Comparison of ENCODE assay signal across 8 cellular contexts in the genomic region with DNA sequence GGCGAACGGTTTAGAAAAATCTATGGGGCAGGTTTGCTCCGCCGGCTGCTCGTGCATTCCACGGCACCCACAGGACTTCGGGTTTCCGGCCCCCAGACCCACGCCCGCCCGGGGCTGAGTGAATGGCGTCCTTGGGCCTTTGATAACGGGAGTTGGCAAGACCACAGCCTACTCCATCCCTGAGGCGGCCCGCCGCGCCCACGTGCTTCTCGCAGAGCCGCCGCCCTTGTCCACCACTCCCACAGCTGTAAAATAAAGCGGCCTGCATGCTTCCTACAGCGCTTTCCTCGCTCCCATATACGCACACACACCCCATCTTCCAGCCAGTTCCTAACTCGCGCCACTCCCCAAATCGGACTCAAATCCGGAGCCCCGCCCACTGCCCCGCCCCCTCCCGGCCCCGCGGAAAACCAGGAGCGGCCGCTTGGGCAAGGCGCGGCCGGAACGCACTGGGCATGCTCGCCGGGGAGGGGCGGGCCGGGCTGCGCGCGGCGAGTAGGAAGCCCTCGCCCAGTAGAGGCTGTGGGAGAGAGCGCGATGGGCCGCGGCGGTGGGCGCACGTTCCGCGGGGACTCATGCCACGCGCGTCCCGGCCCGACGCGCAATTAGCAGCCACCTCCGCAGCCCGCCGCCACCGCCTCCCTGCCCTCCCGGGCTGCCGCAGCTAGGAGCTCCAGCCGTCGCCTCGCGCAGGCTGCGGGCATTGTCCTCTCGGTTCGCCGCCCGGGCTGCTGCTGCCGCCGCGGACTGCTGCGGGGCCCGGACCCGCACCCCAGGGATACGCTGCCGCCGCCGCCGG. TPM values are rescaled to one million over a fixed set of nuclear protein-coding genes. Genes with fewer than 3 reads are reported as not detected.
A peak's percentile ranks its signal among the peaks of the same experiment; 100 is the strongest.
DNase-seq lines count a peak whose midpoint lies in the region; ATAC-seq and TF ChIP-seq lines count a peak whose summit lies in the region.

Gene RAP2B (plus strand): TSS at position 513 of the 799 bp plus-strand sequence. CDS start 468 bp downstream, outside the sequence.

- ATAC-seq in HG03039 (IDR thresholded peaks at IDR 0.05; ENCODE audit: unreplicated experiment): peak; percentile 48

- peaks cover 18% of the 10 kb centered on the region for H3K36me3 ChIP-seq in mammary epithelial cell (ENCODE audit: insufficient read depth, low read length)
- no peaks in the 10 kb centered on the region for H3K36me3 ChIP-seq in smooth muscle cell (ENCODE audit: low read depth)

- H3K79me2 ChIP-seq in mammary epithelial cell (ENCODE audit: insufficient read depth, low read length) (peaks cover 49% of the 10 kb centered on the region), smooth muscle cell (ENCODE audit: low read depth) (peaks cover 48% of the 10 kb centered on the region)

- H3K4me2 ChIP-seq in mammary epithelial cell (ENCODE audit: insufficient read depth, low read depth, low read length) (peak within 1 kb of the TSS; percentile 91), smooth muscle cell (peak within 1 kb of the TSS; percentile 94)

- CTCF ChIA-PET in mammary epithelial cell (lab: Charles Lee; ENCODE audit: low non-redundant PET): interaction anchor here (0.5 to 2.0 kb wide), 6 partner anchors 12 to 132 kb away, joined by 3 to 13 read pairs (median 8); no protein-coding TSS in a partner anchor

- intact Hi-C loops in mammary epithelial cell (cut with micrococcal nuclease): loop anchor here (1.0 to 5.0 kb wide), 9 partner anchors 24 to 607 kb away; no protein-coding TSS in a partner anchor

- peak within 1 kb of the TSS; percentile 37 for H2AFZ ChIP-seq in mammary epithelial cell (ENCODE audit: low read depth, low read length)
- peak within 1 kb of the TSS; percentile 81 for H2AFZ ChIP-seq in smooth muscle cell (ENCODE audit: low read depth)

- no peaks in the 10 kb centered on the region for H3F3A ChIP-seq in smooth muscle cell (ENCODE audit: low read depth)

- TF ChIP-seq CTCF in WI38 (IDR thresholded peaks at IDR 0.05; ENCODE audit: low read depth, low read length): no peak
- TF ChIP-seq CTCF in mammary epithelial cell (conservative IDR thresholded peaks at IDR 0.05 in 1 of 2, IDR thresholded peaks at IDR 0.05 in 1 of 2; ENCODE audit: extremely low read depth in 1 of 2, insufficient read depth in 1 of 2, low read depth in 1 of 2, low read length in 2 of 2): no peak
- TF ChIP-seq CTCF in smooth muscle cell (IDR thresholded peaks at IDR 0.05; ENCODE audit: borderline replicate concordance, insufficient read depth, poor library complexity, severe bottlenecking): no peak

- in situ Hi-C loops in mammary epithelial cell (cut with MboI; ENCODE audit: low sequenced_read_pairs in 2 of 2): loop anchor here (10.0 to 25.0 kb wide), 5 partner anchors 107 to 600 kb away; no protein-coding TSS in a partner anchor

- dilution Hi-C loops in mammary epithelial cell (cut with HindIII; ENCODE audit: low sequenced_read_pairs): loop anchor here (5.0 kb wide), 1 partner anchor 110 kb away; no protein-coding TSS in a partner anchor

- WGBS in mammary epithelial cell (ENCODE audit: low coverage, missing lambda C conversion rate): 1% methylated on average over 17 of the region's 91 CpGs
- 2% methylated on average over 38 of the region's 91 CpGs for WGBS in smooth muscle cell (ENCODE audit: low lambda C conversion rate)

- H3K4me3 ChIP-seq in WI38 (ENCODE audit: low read depth, low read length): peak within 1 kb of the TSS; percentile 90
- peak within 1 kb of the TSS; percentile 89 to 95 (median 92) for H3K4me3 ChIP-seq in mammary epithelial cell (replicated peaks in 1 of 3; ENCODE audit: insufficient read depth in 1 of 3, low read depth in 2 of 3, low read length in 3 of 3)
- peak within 1 kb of the TSS; percentile 98 for H3K4me3 ChIP-seq in smooth muscle cell

- H3K9ac ChIP-seq in mammary epithelial cell (ENCODE audit: insufficient read depth, low read length) (peak within 1 kb of the TSS; percentile 100), smooth muscle cell (ENCODE audit: low read depth) (peak within 1 kb of the TSS; percentile 91)

- no TSS peak for BruUV-seq in mammary epithelial cell (replicated peaks; lab: Mats Ljungman, UMichigan)

- no peaks in the 10 kb centered on the region for H3K9me3 ChIP-seq in mammary epithelial cell (replicated peaks; ENCODE audit: insufficient read depth, low read length)
- no peaks in the 10 kb centered on the region for H3K9me3 ChIP-seq in smooth muscle cell (replicated peaks; ENCODE audit: low read depth)

- H3K4me1 ChIP-seq in mammary epithelial cell (ENCODE audit: insufficient read depth, low read length) (peaks cover 24% of the 10 kb centered on the region), smooth muscle cell (ENCODE audit: low read depth) (peaks cover 23% of the 10 kb centered on the region)

- peak; percentile 21 for DNase-seq in NCI-H2029 (lab: John Stamatoyannopoulos, UW)
- DNase-seq in NCI-H2029 treated with DMSO at 0.1 percent for 48 hours (lab: John Stamatoyannopoulos, UW): no peak
- peak; percentile 64 for DNase-seq in NCI-H2171 (lab: John Stamatoyannopoulos, UW)
- peak; percentile 98 for DNase-seq in mammary epithelial cell
- DNase-seq in iPS-NIHi7 (ENCODE audit: extremely low spot score): peak; percentile 90
- DNase-seq in smooth muscle cell (lab: John Stamatoyannopoulos, UW; ENCODE audit: unreplicated experiment): peak; percentile 95

- H3K27me3 ChIP-seq in mammary epithelial cell (ENCODE audit: insufficient read depth, low read length) (no peaks in the 10 kb centered on the region), smooth muscle cell (ENCODE audit: low read depth) (no peaks in the 10 kb centered on the region)

- H4K20me1 ChIP-seq in mammary epithelial cell (ENCODE audit: insufficient read depth, low read length): peaks cover 22% of the 10 kb centered on the region
- peaks cover 47% of the 10 kb centered on the region for H4K20me1 ChIP-seq in smooth muscle cell (ENCODE audit: low read depth)

- H3K27ac ChIP-seq in mammary epithelial cell (ENCODE audit: insufficient read depth, low read depth, low read length): peak within 1 kb of the TSS; percentile 99
- peak within 1 kb of the TSS; percentile 97 for H3K27ac ChIP-seq in smooth muscle cell (ENCODE audit: low read depth)

RNA-seq across cellular contexts. Expression of gene RAP2B, which starts in this region (rescaled TPM):
- total RNA-seq in mammary epithelial cell: 10 to 100 TPM; 19.3 to 39.7 TPM
- polyA plus RNA-seq in mammary epithelial cell: 13.0 TPM
- polyA minus RNA-seq in mammary epithelial cell: 25.1 TPM
- 29.0 and 29.2 TPM in 2 replicates for total RNA-seq in smooth muscle cell
- 10.7 and 21.7 TPM in 2 replicates for polyA plus RNA-seq in smooth muscle cell
